24 cellular contexts compared by ENCODE assay signal in genomic region chr1:236223273-236223672, GRCh38.
"Had no signal": no experiment of that assay in that cellular context is flagged by ENCODE, and none has a peak within 500 bp of the region (broad histone marks: within the 10 kb centered on the region; RNA-seq: fewer than 3 reads in every experiment).

No MANE protein-coding gene starts in this region.

- H3K4me1 Mint-ChIP-seq: activated CD4-positive, alpha-beta memory T cell treated with anti-CD3 and anti-CD28 coated beads, Interleukin-2, amount 10 ng/mL, durations not matched to agents 7 days and 5 days; activated CD4-positive, alpha-beta T cell treated with anti-CD3 and anti-CD28 coated beads for 36 hours; activated naive CD4-positive, alpha-beta T cell treated with anti-CD3 and anti-CD28 coated beads, Interleukin-2, amount 10 ng/mL, durations not matched to agents 7 days and 5 days; activated naive CD8-positive, alpha-beta T cell treated with anti-CD3 and anti-CD28 coated beads for 36 hours; activated T-helper 17 cell treated with anti-CD3 and anti-CD28 coated beads, Interleukin-2, amount 50 U/mL, for 72 hours had no signal

- H3K36me3 Mint-ChIP-seq: activated naive CD4-positive, alpha-beta T cell treated with anti-CD3 and anti-CD28 coated beads, Interleukin-2, amount 10 ng/mL, durations not matched to agents 7 days and 5 days; activated naive CD8-positive, alpha-beta T cell treated with anti-CD3 and anti-CD28 coated beads for 36 hours had no signal

- H3K36me3 ChIP-seq: brain microvascular endothelial cell, cardiac muscle cell, MG63, SJCRH30 had no signal

- H3K4me3 ChIP-seq: cardiac muscle cell, MG63, SJCRH30 had no signal

- H3K27me3 ChIP-seq: brain microvascular endothelial cell, cardiac muscle cell, MG63, SJCRH30 had no signal

- H3K4me1 ChIP-seq: SJCRH30 had no signal

- ATAC-seq: activated CD4-positive, alpha-beta T cell treated with anti-CD3 and anti-CD28 coated beads for 36 hours; activated T-helper 17 cell treated with anti-CD3 and anti-CD28 coated beads, Interleukin-2, amount 50 U/mL, for 72 hours; SK-N-SH treated with all-trans-retinoic acid at 6 μM for 48 hours had no signal

- H3K9me3 ChIP-seq: MG63, SJCRH30 had no signal

- DNase-seq: activated CD4-positive, alpha-beta memory T cell treated with anti-CD3 and anti-CD28 coated beads, Interleukin-2, amount 10 ng/mL, durations not matched to agents 7 days and 5 days; activated CD4-positive, alpha-beta T cell treated with anti-CD3 and anti-CD28 coated beads for 36 hours; activated CD4-positive, alpha-beta T cell treated with anti-CD3 and anti-CD28 coated beads, Interleukin-2, amount 50 U/mL, for 1 hour; activated gamma-delta T cell treated with Interleukin-2 at 50 U/mL for 16 hours; activated naive CD4-positive, alpha-beta T cell treated with anti-CD3 and anti-CD28 coated beads, Interleukin-2, amount 10 ng/mL, durations not matched to agents 7 days and 5 days; activated naive CD8-positive, alpha-beta T cell treated with anti-CD3 and anti-CD28 coated beads for 36 hours; activated T-cell treated with anti-CD3 and anti-CD28 coated beads for 4 hours; activated T-cell treated with anti-CD3 and anti-CD28 coated beads, Interleukin-2, amount 50 U/mL, for 48 hours; brain microvascular endothelial cell; MG63; NCI-H1092; NCI-H1417; NCI-H1930; NCI-H2171 treated with DMSO at 0.1 percent for 48 hours; NCI-H226; NCI-H526 treated with DMSO at 0.1 percent for 48 hours; NCI-H82; SJCRH30; T-helper 9 cell had no signal

- H3K4me3 Mint-ChIP-seq: activated CD4-positive, alpha-beta memory T cell treated with anti-CD3 and anti-CD28 coated beads, Interleukin-2, amount 10 ng/mL, durations not matched to agents 7 days and 5 days; activated CD4-positive, alpha-beta T cell treated with anti-CD3 and anti-CD28 coated beads for 36 hours; activated naive CD4-positive, alpha-beta T cell treated with anti-CD3 and anti-CD28 coated beads, Interleukin-2, amount 10 ng/mL, durations not matched to agents 7 days and 5 days; activated naive CD8-positive, alpha-beta T cell treated with anti-CD3 and anti-CD28 coated beads for 36 hours; activated T-helper 17 cell treated with anti-CD3 and anti-CD28 coated beads, Interleukin-2, amount 50 U/mL, for 72 hours; T-helper 1 cell treated with Interleukin-12 subunit alpha and Interleukin-12 subunit beta and Interleukin-4 antibody, amounts not matched to agents 30 μg/mL and 1 μg/mL, for 36 hours had no signal

- H3K27me3 Mint-ChIP-seq: activated CD4-positive, alpha-beta memory T cell treated with anti-CD3 and anti-CD28 coated beads, Interleukin-2, amount 10 ng/mL, durations not matched to agents 7 days and 5 days; activated CD4-positive, alpha-beta T cell treated with anti-CD3 and anti-CD28 coated beads for 36 hours; activated naive CD4-positive, alpha-beta T cell treated with anti-CD3 and anti-CD28 coated beads, Interleukin-2, amount 10 ng/mL, durations not matched to agents 7 days and 5 days; activated naive CD8-positive, alpha-beta T cell treated with anti-CD3 and anti-CD28 coated beads for 36 hours; activated T-helper 17 cell treated with anti-CD3 and anti-CD28 coated beads, Interleukin-2, amount 50 U/mL, for 72 hours had no signal

- H3K9me3 Mint-ChIP-seq: activated CD4-positive, alpha-beta memory T cell treated with anti-CD3 and anti-CD28 coated beads, Interleukin-2, amount 10 ng/mL, durations not matched to agents 7 days and 5 days; activated naive CD4-positive, alpha-beta T cell treated with anti-CD3 and anti-CD28 coated beads, Interleukin-2, amount 10 ng/mL, durations not matched to agents 7 days and 5 days; activated naive CD8-positive, alpha-beta T cell treated with anti-CD3 and anti-CD28 coated beads for 36 hours; activated T-helper 17 cell treated with anti-CD3 and anti-CD28 coated beads, Interleukin-2, amount 50 U/mL, for 72 hours; T-helper 1 cell treated with Interleukin-12 subunit alpha and Interleukin-12 subunit beta and Interleukin-4 antibody, amounts not matched to agents 30 μg/mL and 1 μg/mL, for 36 hours had no signal

- H3K27ac ChIP-seq: brain microvascular endothelial cell, cardiac muscle cell, SJCRH30, VCaP had no signal

- H3K27ac Mint-ChIP-seq: activated CD4-positive, alpha-beta memory T cell treated with anti-CD3 and anti-CD28 coated beads, Interleukin-2, amount 10 ng/mL, durations not matched to agents 7 days and 5 days; activated CD4-positive, alpha-beta T cell treated with anti-CD3 and anti-CD28 coated beads for 36 hours; activated naive CD4-positive, alpha-beta T cell treated with anti-CD3 and anti-CD28 coated beads, Interleukin-2, amount 10 ng/mL, durations not matched to agents 7 days and 5 days; activated naive CD8-positive, alpha-beta T cell treated with anti-CD3 and anti-CD28 coated beads for 36 hours; activated T-helper 17 cell treated with anti-CD3 and anti-CD28 coated beads, Interleukin-2, amount 50 U/mL, for 72 hours; T-helper 1 cell treated with Interleukin-12 subunit alpha and Interleukin-12 subunit beta and Interleukin-4 antibody, amounts not matched to agents 30 μg/mL and 1 μg/mL, for 36 hours had no signal
